Comparison of ENCODE assay signal across 13 cellular contexts in the genomic region with DNA sequence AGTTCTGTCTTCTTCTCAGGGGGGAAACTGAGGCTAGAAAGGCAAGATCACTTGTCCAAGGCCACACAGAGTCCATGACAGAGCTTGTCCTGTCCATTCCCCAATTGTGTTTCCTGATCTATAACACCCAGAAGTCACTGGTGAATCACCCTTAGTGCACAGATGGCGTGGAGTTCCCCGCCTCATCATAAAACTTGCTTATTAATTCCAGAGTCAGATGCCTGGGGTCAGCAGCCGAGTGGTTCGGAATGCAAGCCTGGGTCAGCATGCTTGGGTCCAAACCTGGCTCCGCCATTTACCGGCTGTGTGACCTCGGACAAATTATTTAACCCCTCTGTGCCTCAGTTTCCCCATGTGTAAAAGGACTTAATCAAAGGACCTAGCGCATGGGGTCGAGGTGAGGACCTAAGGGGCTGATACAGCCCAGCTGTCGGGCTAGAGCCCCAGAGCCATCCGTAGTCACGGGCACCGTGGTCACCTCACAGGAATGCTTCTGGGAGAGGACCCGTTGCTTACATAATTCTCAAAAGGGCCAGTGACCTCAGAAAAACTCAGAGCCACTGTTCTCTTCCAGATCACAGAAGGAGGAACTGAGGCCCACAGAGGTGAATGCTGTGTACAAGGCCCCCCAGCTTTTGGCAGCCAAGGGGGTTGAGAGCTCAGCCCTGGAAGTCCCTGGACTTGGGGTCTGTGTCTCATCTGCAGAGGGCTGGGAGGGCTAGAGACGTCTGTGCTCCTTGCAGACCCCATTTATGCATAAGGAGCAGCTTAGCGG. TPM values are rescaled to one million over a fixed set of nuclear protein-coding genes. Genes with fewer than 3 reads are reported as not detected.
A peak's percentile ranks its signal among the peaks of the same experiment; 100 is the strongest.
DNase-seq lines count a peak whose midpoint lies in the region; ATAC-seq and TF ChIP-seq lines count a peak whose summit lies in the region.
"Had no signal": no experiment of that assay in that cellular context is flagged by ENCODE, and none has a peak within 500 bp of the region (broad histone marks: within the 10 kb centered on the region; RNA-seq: fewer than 3 reads in every experiment).

No MANE protein-coding gene starts in this region.

- WGBS in prostate gland: 87% methylated on average over 16 of the region's 16 CpGs

- H3K4me1 ChIP-seq in prostate gland (replicated peaks): no peaks in the 10 kb centered on the region

- DNase-seq in T-helper 2 cell treated with Interferon-gamma antibody and Interleukin-4, amounts not matched to agents 5 μg/mL and 100 μg/mL, for 36 hours (ENCODE audit: low spot score): no peak
- no peak for DNase-seq in T-helper 2 cell
- no peak for DNase-seq in activated naive CD8-positive, alpha-beta T cell treated with anti-CD3 and anti-CD28 coated beads for 36 hours
- DNase-seq in natural killer cell: no peak
- no peak for DNase-seq in prostate gland (ENCODE audit: low spot score)
- DNase-seq in pons (ENCODE audit: low spot score): no peak

- peak overlapping the region; percentile 95 for H3K27ac Mint-ChIP-seq in T-helper 2 cell treated with Interferon-gamma antibody and Interleukin-4, amounts not matched to agents 5 μg/mL and 100 μg/mL, for 36 hours
- peak overlapping the region; percentile 94 to 98 (median 96) for H3K27ac Mint-ChIP-seq in IgD-negative memory B cell
- peak overlapping the region; percentile 93 for H3K27ac Mint-ChIP-seq in activated naive CD8-positive, alpha-beta T cell treated with anti-CD3 and anti-CD28 coated beads for 36 hours
- H3K27ac Mint-ChIP-seq in natural killer cell: peak overlapping the region; percentile 96 to 97

- no peak overlapping the region for H3K27ac ChIP-seq in prostate gland
- H3K27ac ChIP-seq: brain microvascular endothelial cell, HL-60 had no signal

- H3K27me3 ChIP-seq in prostate gland (replicated peaks; ENCODE audit: insufficient read depth): no peaks in the 10 kb centered on the region
- H3K27me3 ChIP-seq: upper lobe of right lung had no signal

- ATAC-seq in natural killer cell: no peak
- no peak for ATAC-seq in GM19467 (IDR thresholded peaks at IDR 0.05; ENCODE audit: unreplicated experiment)

- peaks cover 9% of the 10 kb centered on the region for H3K9me3 Mint-ChIP-seq in T-helper 2 cell treated with Interferon-gamma antibody and Interleukin-4, amounts not matched to agents 5 μg/mL and 100 μg/mL, for 36 hours
- peaks cover 0 to 5% (median 2%) of the 10 kb centered on the region in 3 donors for H3K9me3 Mint-ChIP-seq in IgD-negative memory B cell
- H3K9me3 Mint-ChIP-seq in activated naive CD8-positive, alpha-beta T cell treated with anti-CD3 and anti-CD28 coated beads for 36 hours: peaks cover 12% of the 10 kb centered on the region
- H3K9me3 Mint-ChIP-seq in natural killer cell: no peaks in the 10 kb centered on the region

- H3K36me3 ChIP-seq in prostate gland: no peaks in the 10 kb centered on the region
- H3K36me3 ChIP-seq: brain microvascular endothelial cell, heart left ventricle, upper lobe of right lung had no signal

- intact Hi-C loops in natural killer cell (cut with micrococcal nuclease) (loop anchor here (2.0 kb wide), 1 partner anchor 97 kb away; no protein-coding TSS in a partner anchor), prostate gland (cut with DNase I) (no loop called here)

- peak overlapping the region; percentile 87 for H3K4me3 Mint-ChIP-seq in T-helper 2 cell treated with Interferon-gamma antibody and Interleukin-4, amounts not matched to agents 5 μg/mL and 100 μg/mL, for 36 hours
- H3K4me3 Mint-ChIP-seq in IgD-negative memory B cell (peak overlapping the region; percentile 86 to 97 (median 92)), natural killer cell (peak overlapping the region; percentile 90)
- H3K4me3 Mint-ChIP-seq in activated naive CD8-positive, alpha-beta T cell treated with anti-CD3 and anti-CD28 coated beads for 36 hours: peak overlapping the region; percentile 67

- H3K36me3 Mint-ChIP-seq in T-helper 2 cell treated with Interferon-gamma antibody and Interleukin-4, amounts not matched to agents 5 μg/mL and 100 μg/mL, for 36 hours (ENCODE audit: low read depth): peaks cover 12% of the 10 kb centered on the region
- H3K36me3 Mint-ChIP-seq in IgD-negative memory B cell (peaks cover 2% of the 10 kb centered on the region), natural killer cell (no peaks in the 10 kb centered on the region)
- peaks cover 25% of the 10 kb centered on the region for H3K36me3 Mint-ChIP-seq in activated naive CD8-positive, alpha-beta T cell treated with anti-CD3 and anti-CD28 coated beads for 36 hours

- no peak overlapping the region for H3K4me3 ChIP-seq in prostate gland
- H3K4me3 ChIP-seq: upper lobe of right lung had no signal

- TF ChIP-seq POLR2A in prostate gland (IDR thresholded peaks at IDR 0.05): no peak

- TF ChIP-seq CTCF in natural killer cell (IDR thresholded peaks at IDR 0.05) (no peak), prostate gland (IDR thresholded peaks at IDR 0.05) (no peak)

- peaks cover 25% of the 10 kb centered on the region for H3K27me3 Mint-ChIP-seq in T-helper 2 cell treated with Interferon-gamma antibody and Interleukin-4, amounts not matched to agents 5 μg/mL and 100 μg/mL, for 36 hours (ENCODE audit: low read depth)
- H3K27me3 Mint-ChIP-seq in IgD-negative memory B cell (no peaks in the 10 kb centered on the region), natural killer cell (ENCODE audit: low read depth in 2 of 2) (no peaks in the 10 kb centered on the region)
- H3K27me3 Mint-ChIP-seq in activated naive CD8-positive, alpha-beta T cell treated with anti-CD3 and anti-CD28 coated beads for 36 hours: no peaks in the 10 kb centered on the region

- H3K9me3 ChIP-seq in prostate gland: no peaks in the 10 kb centered on the region
- H3K9me3 ChIP-seq: upper lobe of right lung had no signal

- H3K4me1 Mint-ChIP-seq in T-helper 2 cell treated with Interferon-gamma antibody and Interleukin-4, amounts not matched to agents 5 μg/mL and 100 μg/mL, for 36 hours (ENCODE audit: low read depth): peaks cover 58% of the 10 kb centered on the region
- H3K4me1 Mint-ChIP-seq in IgD-negative memory B cell: peaks cover 36 to 51% (median 39%) of the 10 kb centered on the region in 3 donors
- H3K4me1 Mint-ChIP-seq in activated naive CD8-positive, alpha-beta T cell treated with anti-CD3 and anti-CD28 coated beads for 36 hours: peaks cover 63% of the 10 kb centered on the region
- peaks cover 63 to 65% of the 10 kb centered on the region in 2 donors for H3K4me1 Mint-ChIP-seq in natural killer cell

RNA-seq across cellular contexts. Expression of gene ZBP1, which starts 1.4 kb away (rescaled TPM):
- 29.6 TPM for polyA plus RNA-seq in IgD-negative memory B cell
- total RNA-seq in activated naive CD8-positive, alpha-beta T cell treated with anti-CD3 and anti-CD28 coated beads for 36 hours: 1 to 10 TPM in 1 of 2 experiments, under 1 TPM in 1; 0.68 to 1.2 TPM
- 10 to 100 TPM; 95.4 to 99.7 (median 97.8) TPM for total RNA-seq in natural killer cell
- total RNA-seq in prostate gland: 1 to 10 TPM in 1 of 2 donors, under 1 TPM in 1; 0.14 to 8.9 TPM
- total RNA-seq: A172 had no signal

Comparison
In these comparisons a context has a peak if more than half of its experiments do, and no peak if none do; other contexts are left out.
1. RNA of gene ZBP1, which starts 1.4 kb away (total RNA-seq): 95.4 to 99.7 TPM in natural killer cell; 0.14 to 8.9 TPM in prostate gland and 0.68 to 1.2 TPM in activated naive CD8-positive, alpha-beta T cell treated with anti-CD3 and anti-CD28 coated beads for 36 hours; every median in the first group is over 4 times any median in the second.
2. Peak in every context shown above with its lines, with median percentiles within 50 percentile points of each other: H3K27ac Mint-ChIP-seq and H3K4me3 Mint-ChIP-seq.